Comparison of ENCODE assay signal across 1 cellular context in genomic region chr11:66051766-66052663, GRCh38.
TF ChIP-seq lines count a peak whose summit lies in the region.

Gene SF3B2 (plus strand): TSS chr11:66052364. CDS start chr11:66052385, 21 bp downstream.

TF ChIP-seq in H1, 55 proteins besides CTCF, POLR2A, EP300 and RAD21 (continued from another document):
- TF ChIP-seq, protein P1, sequence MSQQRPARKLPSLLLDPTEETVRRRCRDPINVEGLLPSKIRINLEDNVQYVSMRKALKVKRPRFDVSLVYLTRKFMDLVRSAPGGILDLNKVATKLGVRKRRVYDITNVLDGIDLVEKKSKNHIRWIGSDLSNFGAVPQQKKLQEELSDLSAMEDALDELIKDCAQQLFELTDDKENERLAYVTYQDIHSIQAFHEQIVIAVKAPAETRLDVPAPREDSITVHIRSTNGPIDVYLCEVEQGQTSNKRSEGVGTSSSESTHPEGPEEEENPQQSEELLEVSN (IDR thresholded peaks at IDR 0.05), result 0 out of 2 replicates have a peak, but pooled peaks have one; percentile 25
- TF ChIP-seq CHD7 (IDR thresholded peaks at IDR 0.05; ENCODE audit: insufficient replicate concordance, low read length) (no peak), SIN3A (conservative IDR thresholded peaks at IDR 0.05 in 1 of 2, IDR thresholded peaks at IDR 0.05 in 1 of 2; ENCODE audit: low read depth in 1 of 2, low read length in 2 of 2) (peak in 1 of 2 experiments; percentile 78; a peak in 2 of 4 replicates), CREB1 (IDR thresholded peaks at IDR 0.05) (peak; percentile 95), ATF2 (IDR thresholded peaks at IDR 0.05; ENCODE audit: low read length) (0 out of 2 replicates have a peak, but pooled peaks have one; percentile 8), NANOG (IDR thresholded peaks at IDR 0.05; ENCODE audit: insufficient read depth, low read depth, low read length, poor library complexity, severe bottlenecking) (peak; percentile 38), JUND (IDR thresholded peaks at IDR 0.05; ENCODE audit: low read length) (peak; percentile 38; the same call in 1 of the 2 replicates), SRF (IDR thresholded peaks at IDR 0.05; ENCODE audit: low read depth, low read length) (0 out of 2 replicates have a peak, but pooled peaks have one; percentile 27), HDAC2 (IDR thresholded peaks at IDR 0.05; ENCODE audit: borderline replicate concordance in 1 of 2, low read depth in 2 of 2, low read length in 2 of 2) (0 out of 4 replicates have a peak, but pooled peaks of 1 of the 2 experiments have one; percentile 78), SP1 (IDR thresholded peaks at IDR 0.05; ENCODE audit: low read depth, low read length) (peak; percentile 18; the same call in 1 of the 2 replicates), KDM5A (IDR thresholded peaks at IDR 0.05; ENCODE audit: low read length) (peak; percentile 95), RBBP5 (IDR thresholded peaks at IDR 0.05; ENCODE audit: borderline replicate concordance, low read depth, low read length) (peak; percentile 86), RXRA (IDR thresholded peaks at IDR 0.05; ENCODE audit: insufficient read depth, low read depth, low read length) (no peak)
